19 cellular contexts compared by ENCODE assay signal in the genomic region with DNA sequence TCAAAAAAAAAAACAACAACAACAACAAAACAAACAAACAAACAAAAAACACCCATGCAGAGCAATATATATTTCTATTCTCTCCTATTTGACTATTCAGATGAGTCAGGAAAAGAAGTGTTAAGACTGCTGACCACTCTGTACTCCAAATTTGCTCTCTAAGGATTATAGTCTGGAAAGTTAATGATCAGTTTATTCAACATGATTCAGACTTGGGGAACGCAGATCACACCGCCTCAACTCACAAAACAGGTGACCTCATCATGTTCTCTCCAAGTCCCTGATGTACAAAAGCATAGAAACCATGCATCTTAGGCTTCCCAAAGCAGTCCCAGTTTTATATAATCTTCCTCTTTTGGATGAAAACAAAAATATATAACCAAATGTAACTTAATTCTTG. TPM values are rescaled to one million over a fixed set of nuclear protein-coding genes. Genes with fewer than 3 reads are reported as not detected.
DNase-seq lines count a peak whose midpoint lies in the region; ATAC-seq, FAIRE-seq and TF ChIP-seq lines count a peak whose summit lies in the region.
"Had no signal": no experiment of that assay in that cellular context is flagged by ENCODE, and none has a peak within 500 bp of the region (broad histone marks: within the 10 kb centered on the region; RNA-seq: fewer than 3 reads in every experiment).

No MANE protein-coding gene starts in this region.

- no peaks in the 10 kb centered on the region for H3K27me3 ChIP-seq in SK-N-SH (ENCODE audit: insufficient read depth)
- H3K27me3 ChIP-seq: upper lobe of right lung had no signal

- no peak overlapping the region for H3K4me2 ChIP-seq in SK-N-SH

- TF ChIP-seq EP300 in SK-N-SH (IDR thresholded peaks at IDR 0.05; ENCODE audit: borderline replicate concordance in 1 of 2, low read depth in 1 of 2, low read length in 1 of 2): no peak

- H3K79me2 ChIP-seq in SK-N-SH (ENCODE audit: insufficient read depth): no peaks in the 10 kb centered on the region

- H4K20me1 ChIP-seq in SK-N-SH (ENCODE audit: insufficient read depth): no peaks in the 10 kb centered on the region

- 11% methylated on average over 2 of the region's 2 CpGs for WGBS in SK-N-SH (ENCODE audit: low lambda C conversion rate)

- H3F3A ChIP-seq in SK-N-SH (replicated peaks; ENCODE audit: insufficient read depth): peaks cover 27% of the 10 kb centered on the region

- TF ChIP-seq RAD21 in SK-N-SH (IDR thresholded peaks at IDR 0.05; ENCODE audit: low read length): no peak

- H3K27ac ChIP-seq in SK-N-SH (ENCODE audit: low read depth in 2 of 2, low read length in 1 of 2): peak overlapping the region in 1 of 2 experiments; percentile 98; a peak in 2 of 4 replicates
- no peak overlapping the region for H3K27ac ChIP-seq in kidney (ENCODE audit: low read depth in 2 of 2, low read length in 2 of 2)
- H3K27ac ChIP-seq: upper lobe of right lung had no signal

- intact Hi-C loops in kidney (cut with DNase I): no loop called here

- DNase-seq in GM03348 (ENCODE audit: low spot score): peak; percentile 12
- no peak for DNase-seq in SK-N-SH
- DNase-seq in epithelial cell of proximal tubule (ENCODE audit: low read depth): peak; percentile 97
- DNase-seq in retinal pigment epithelial cell (ENCODE audit: low read depth): peak; percentile 90
- DNase-seq in OCI-M1 (lab: John Stamatoyannopoulos, UW): no peak
- no peak for DNase-seq in kidney
- DNase-seq: activated gamma-delta T cell; aorta; effector CD4-positive, alpha-beta T cell; Kasumi-1; NCI-H446 treated with DMSO at 0.1 percent for 48 hours; nucleus accumbens; small intestine; stimulated activated naive CD4-positive, alpha-beta T cell treated with Interleukin-2 at 50 U/mL for 16 hours; upper lobe of right lung had no signal

- H3K36me3 ChIP-seq in SK-N-SH (replicated peaks in 1 of 2; ENCODE audit: control insufficient read depth in 1 of 2, insufficient read depth in 2 of 2, low read length in 1 of 2) (no peaks in the 10 kb centered on the region), kidney (ENCODE audit: control insufficient read depth in 1 of 2, insufficient read depth in 2 of 2, low read length in 2 of 2) (no peaks in the 10 kb centered on the region)
- H3K36me3 ChIP-seq: upper lobe of right lung had no signal

- no peak for TF ChIP-seq CTCF in SK-N-SH (IDR thresholded peaks at IDR 0.05)
- no peak for TF ChIP-seq CTCF in epithelial cell of proximal tubule (conservative IDR thresholded peaks at IDR 0.05; ENCODE audit: low read depth, low read length)
- TF ChIP-seq CTCF in retinal pigment epithelial cell (conservative IDR thresholded peaks at IDR 0.05; ENCODE audit: low read depth, low read length): no peak
- TF ChIP-seq CTCF in kidney (IDR thresholded peaks at IDR 0.05; ENCODE audit: borderline replicate concordance, extremely low read depth, insufficient read depth): no peak

- H3K9ac ChIP-seq in SK-N-SH (no peak overlapping the region), kidney (ENCODE audit: low read length in 2 of 2) (no peak overlapping the region)

- CTCF ChIA-PET in SK-N-SH (lab: Yijun Ruan, JAX): no interaction called here

- H3K4me3 ChIP-seq in SK-N-SH (ENCODE audit: low read depth in 2 of 2, low read length in 1 of 2) (no peak overlapping the region), epithelial cell of proximal tubule (ENCODE audit: low read depth, low read length) (no peak overlapping the region), retinal pigment epithelial cell (ENCODE audit: low read length) (no peak overlapping the region), kidney (ENCODE audit: low read length in 2 of 2) (no peak overlapping the region)
- H3K4me3 ChIP-seq: upper lobe of right lung had no signal

- H3K4me1 ChIP-seq in SK-N-SH (ENCODE audit: control insufficient read depth in 1 of 2, insufficient read depth in 2 of 2, low read depth in 1 of 2, low read length in 1 of 2): peaks cover 0 to 20% of the 10 kb centered on the region in 2 experiments; a peak in 1 of 4 replicates
- H3K4me1 ChIP-seq in kidney (ENCODE audit: control insufficient read depth in 1 of 2, insufficient read depth in 1 of 2, low read depth in 1 of 2, low read length in 2 of 2): no peaks in the 10 kb centered on the region

- H3K9me3 ChIP-seq in SK-N-SH (0 out of 2 replicates have a peak, but pooled peaks cover 4% of the 10 kb centered on the region), kidney (ENCODE audit: control insufficient read depth in 1 of 2, low read length in 2 of 2) (no peaks in the 10 kb centered on the region)
- H3K9me3 ChIP-seq: upper lobe of right lung had no signal

- FAIRE-seq in kidney (lab: Jason Lieb, UNC): no peak
- FAIRE-seq: islet of Langerhans, small intestine had no signal

- no peak for TF ChIP-seq POLR2A in GM18505 (IDR thresholded peaks at IDR 0.05; ENCODE audit: borderline replicate concordance, extremely low read depth, insufficient read depth, insufficient read length)

- POLR2A ChIA-PET in SK-N-SH (lab: Yijun Ruan, JAX): no interaction called here

- no peaks in the 10 kb centered on the region for H3K9me2 ChIP-seq in SK-N-SH

- ATAC-seq in HG03139 (IDR thresholded peaks at IDR 0.05; ENCODE audit: unreplicated experiment) (no peak), GM18505 (IDR thresholded peaks at IDR 0.05; ENCODE audit: unreplicated experiment) (no peak)
- ATAC-seq: upper lobe of right lung, WTC11 had no signal

- H2AFZ ChIP-seq in SK-N-SH (ENCODE audit: low read depth): 0 out of 2 replicates have a peak overlapping the region, but pooled peaks have one; percentile 20

TF ChIP-seq in SK-N-SH, 30 proteins besides CTCF, POLR2A, EP300 and RAD21:
- TF ChIP-seq FOSL2 (IDR thresholded peaks at IDR 0.05; ENCODE audit: borderline replicate concordance, low read depth) (peak; percentile 44; the same call in 1 of the 2 replicates), TCF12 (IDR thresholded peaks at IDR 0.05) (peak; percentile 25; the same call in 1 of the 2 replicates), JUND (IDR thresholded peaks at IDR 0.05) (peak; percentile 39; the same call in 1 of the 2 replicates), SIN3A (IDR thresholded peaks at IDR 0.05; ENCODE audit: borderline replicate concordance, low read depth, low read length) (no peak)

RNA-seq across cellular contexts. Expression of a gene that starts 51.9 kb away (rescaled TPM):
- polyA plus RNA-seq in SK-N-SH (2012; rRNA removed) (39.9 and 45.6 TPM in 2 replicates), kidney (ENCODE audit: insufficient read depth, low read depth, low replicate concordance) (28.1 TPM)
- polyA plus RNA-seq in SK-N-SH (2012; cell fraction: cytosol; rRNA removed): 37.2 and 40.0 TPM in 2 replicates
- 41.2 and 79.0 TPM in 2 replicates for polyA plus RNA-seq in SK-N-SH (2012; cell fraction: nucleus; rRNA removed)
- total RNA-seq in epithelial cell of proximal tubule (46.7 and 53.0 TPM in 2 replicates), kidney (152 TPM)

Comparison
In these comparisons a context has a peak if more than half of its experiments do, and no peak if none do; other contexts are left out.
1. DNase-seq: peak in GM03348 (single experiment), epithelial cell of proximal tubule (single experiment) and retinal pigment epithelial cell (single experiment); none in SK-N-SH (single experiment), OCI-M1 (single experiment) and kidney (single experiment).